In the genomic region with DNA sequence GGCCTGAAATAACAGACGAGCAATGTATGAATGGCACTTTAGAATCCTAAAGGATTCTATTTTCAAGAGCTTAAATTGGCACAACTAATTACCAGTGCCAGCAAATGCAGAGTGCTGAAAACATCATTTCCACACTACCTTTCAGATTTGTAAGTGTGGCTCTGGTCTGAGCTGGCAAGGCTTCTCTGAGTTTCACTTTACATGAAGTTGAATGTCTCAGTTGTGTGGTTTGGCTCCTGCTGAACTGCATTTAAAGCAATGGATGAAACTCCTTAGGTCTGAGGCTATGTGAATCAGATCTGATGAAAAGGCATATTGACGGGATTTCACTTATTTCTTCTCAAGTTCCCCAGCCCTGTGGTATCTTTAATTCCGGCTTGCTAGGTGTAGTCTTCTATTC, we compare ENCODE assay signal across 22 cellular contexts.
DNase-seq lines count a peak whose midpoint lies in the region; ATAC-seq and TF ChIP-seq lines count a peak whose summit lies in the region.
"Had no signal": no experiment of that assay in that cellular context is flagged by ENCODE, and none has a peak within 500 bp of the region (broad histone marks: within the 10 kb centered on the region; RNA-seq: fewer than 3 reads in every experiment).

No MANE protein-coding gene starts in this region.

- TF ChIP-seq RAD21 in IMR-90 (IDR thresholded peaks at IDR 0.05; ENCODE audit: low read length), result no peak

- no peaks in the 10 kb centered on the region for H4K20me1 ChIP-seq in IMR-90 (ENCODE audit: insufficient read depth, low read length)

- no TSS peak for BruUV-seq in IMR-90 (replicated peaks; lab: Mats Ljungman, UMichigan)

- no peak overlapping the region for H3K23ac ChIP-seq in IMR-90 (ENCODE audit: low read depth, low read length)

- no peak overlapping the region for H2AFZ ChIP-seq in IMR-90 (replicated peaks; ENCODE audit: low read length, poor library complexity)
- H2AFZ ChIP-seq: parathyroid adenoma had no signal

- H3K18ac ChIP-seq in IMR-90 (ENCODE audit: low read depth, low read length), result no peak overlapping the region

- H3K27me3 ChIP-seq in IMR-90 (ENCODE audit: control insufficient read depth, insufficient read depth, low read length), result no peaks in the 10 kb centered on the region
- H3K27me3 ChIP-seq in left lung, result no peaks in the 10 kb centered on the region

- no peak overlapping the region for H3K14ac ChIP-seq in IMR-90 (replicated peaks; ENCODE audit: low read depth, low read length)

- CTCF ChIA-PET in IMR-90 (lab: Yijun Ruan, JAX), result interaction anchor here (1.0 kb wide), 1 partner anchor 143 kb away, joined by 3 read pairs; no protein-coding TSS in a partner anchor
- CTCF ChIA-PET in GM10248 (lab: Yijun Ruan, JAX), result interaction anchor here (1.2 kb wide), 1 partner anchor 15 kb away, joined by 3 read pairs; no protein-coding TSS in a partner anchor

- DNase-seq in AG10803 (ENCODE audit: low read depth) (peak; percentile 82), IMR-90 (peak; percentile 48), astrocyte of the cerebellum (ENCODE audit: low read depth) (peak; percentile 70), left lung (no peak), GM10248 (ENCODE audit: extremely low spot score) (no peak)
- DNase-seq: activated CD4-positive, alpha-beta memory T cell treated with anti-CD3 and anti-CD28 coated beads, Interleukin-2, amount 10 ng/mL, durations not matched to agents 7 days and 5 days; CD4-positive, CD25-positive, alpha-beta regulatory T cell; hippocampal formation; kidney; naive B cell; NCI-H1092 treated with DMSO at 0.1 percent for 48 hours; NCI-H774; OCI-M1; SIG-M5; stimulated activated CD4-positive, alpha-beta T cell treated with anti-CD3 and anti-CD28 coated beads, Interleukin-4, amount 100 ng/mL, for 4 hours; T-helper 2 cell had no signal

- dilution Hi-C loops in IMR-90 (cut with HindIII; ENCODE audit: low sequenced_read_pairs, unreplicated experiment), result no loop called here

- ATAC-seq in IMR-90 (ENCODE audit: low read depth), result no peak
- peak; percentile 21 for ATAC-seq in left lung
- ATAC-seq in GM18498 (IDR thresholded peaks at IDR 0.05; ENCODE audit: unreplicated experiment), result no peak
- ATAC-seq in GM21528 (IDR thresholded peaks at IDR 0.05; ENCODE audit: low FRiP score, unreplicated experiment), result no peak
- no peak for ATAC-seq in GM21737 (IDR thresholded peaks at IDR 0.05; ENCODE audit: unreplicated experiment)
- ATAC-seq: WTC11 had no signal

- no peak overlapping the region for H3K4me2 ChIP-seq in IMR-90 (ENCODE audit: low read depth, low read length)
- H3K4me2 ChIP-seq: smooth muscle cell had no signal

- H2BK5ac ChIP-seq in IMR-90 (ENCODE audit: low read depth, low read length, poor library complexity, severe bottlenecking), result no peak overlapping the region

- H3K9ac ChIP-seq in IMR-90 (ENCODE audit: low read depth, low read length), result no peak overlapping the region
- H3K9ac ChIP-seq: parathyroid adenoma had no signal

- no peak overlapping the region for H2BK15ac ChIP-seq in IMR-90 (ENCODE audit: low read depth, low read length)

- no CpG with 5 or more reads among the region's 3 CpGs for WGBS in IMR-90 (ENCODE audit: extremely low coverage in 2 of 2, insufficient read length in 1 of 2), 2 experiments

- no peak overlapping the region for H2AK5ac ChIP-seq in IMR-90 (ENCODE audit: low read depth, low read length)

- H3K4me1 ChIP-seq in IMR-90 (ENCODE audit: control insufficient read depth, insufficient read depth, low read length), result no peaks in the 10 kb centered on the region
- H3K4me1 ChIP-seq in left lung, result no peaks in the 10 kb centered on the region
- H3K4me1 ChIP-seq: parathyroid adenoma had no signal

- H3K36me3 ChIP-seq in IMR-90 (ENCODE audit: control insufficient read depth, insufficient read depth, low read length), result no peaks in the 10 kb centered on the region
- H3K36me3 ChIP-seq in left lung, result no peaks in the 10 kb centered on the region

- H3K27ac ChIP-seq in IMR-90 (ENCODE audit: insufficient read depth, low read length) (no peak overlapping the region), left lung (no peak overlapping the region)
- H3K27ac ChIP-seq: parathyroid adenoma had no signal

- in situ Hi-C loops in IMR-90 (cut with MboI; ENCODE audit: low sequenced_read_pairs) (no loop called here), astrocyte of the cerebellum (cut with HindIII; ENCODE audit: low sequenced_read_pairs) (no loop called here)

- no peaks in the 10 kb centered on the region for H3K9me3 ChIP-seq in IMR-90 (ENCODE audit: control insufficient read depth, insufficient read depth, low read length)
- H3K9me3 ChIP-seq in left lung, result no peaks in the 10 kb centered on the region

- intact Hi-C loops in IMR-90 (cut with micrococcal nuclease), result no loop called here
- intact Hi-C loops in left lung (cut with DNase I), result no loop called here

- no peak overlapping the region for H2BK20ac ChIP-seq in IMR-90 (ENCODE audit: low read depth, low read length)

- H3K4ac ChIP-seq in IMR-90 (ENCODE audit: low read depth, low read length), result no peak overlapping the region

- H3K4me3 ChIP-seq in AG10803 (ENCODE audit: low read length) (no peak overlapping the region), IMR-90 (ENCODE audit: insufficient read depth, low read depth, low read length) (no peak overlapping the region), astrocyte of the cerebellum (ENCODE audit: low read depth, low read length) (no peak overlapping the region), left lung (no peak overlapping the region)
- H3K4me3 ChIP-seq: smooth muscle cell had no signal

- no peak for TF ChIP-seq POLR2A in IMR-90 (IDR thresholded peaks at IDR 0.05; ENCODE audit: low read depth, low read length)

- H2BK120ac ChIP-seq in IMR-90 (ENCODE audit: low read depth, low read length), result no peak overlapping the region

- POLR2A ChIA-PET in IMR-90 (lab: Charles Lee; ENCODE audit: unreplicated experiment), result no interaction called here
- POLR2A ChIA-PET in GM10248 (lab: Yijun Ruan, JAX), result no interaction called here

- H4K5ac ChIP-seq in IMR-90 (ENCODE audit: low read depth, low read length), result no peak overlapping the region

- H4K8ac ChIP-seq in IMR-90 (ENCODE audit: low read depth in 2 of 2, low read length in 2 of 2), result no peak overlapping the region

- H3K79me1 ChIP-seq in IMR-90 (ENCODE audit: low read depth in 1 of 2, low read length in 2 of 2), result no peaks in the 10 kb centered on the region

- H4K91ac ChIP-seq in IMR-90 (ENCODE audit: insufficient read depth, low read depth, low read length), result no peak overlapping the region

- H2AK9ac ChIP-seq in IMR-90 (replicated peaks; ENCODE audit: low read depth, low read length, poor library complexity), result no peak overlapping the region

- no peak for TF ChIP-seq CTCF in AG10803 (conservative IDR thresholded peaks at IDR 0.05; ENCODE audit: low read length)
- no peak for TF ChIP-seq CTCF in IMR-90 (conservative IDR thresholded peaks at IDR 0.05; ENCODE audit: low read depth, low read length)
- no peak for TF ChIP-seq CTCF in astrocyte of the cerebellum (IDR thresholded peaks at IDR 0.05; ENCODE audit: low read depth, low read length, missing control alignments)
- TF ChIP-seq CTCF in left lung (IDR thresholded peaks at IDR 0.05), result no peak
- no peak for TF ChIP-seq CTCF in GM10248 (IDR thresholded peaks at IDR 0.05; ENCODE audit: control extremely low read depth, extremely low read depth, low read depth, missing control alignments)

- no peak overlapping the region for H3K56ac ChIP-seq in IMR-90 (ENCODE audit: extremely low read depth, insufficient read depth, low read length)

- no peaks in the 10 kb centered on the region; the same call in 1 of the 2 replicates for H3K9me1 ChIP-seq in IMR-90 (ENCODE audit: insufficient read depth, low read length)

TF ChIP-seq in IMR-90, 13 proteins besides CTCF, POLR2A, EP300 and RAD21:
- TF ChIP-seq MAZ (IDR thresholded peaks at IDR 0.05; ENCODE audit: borderline replicate concordance, low read depth, low read length) (no peak), CEBPB (IDR thresholded peaks at IDR 0.05; ENCODE audit: low read depth, low read length) (no peak), MXI1 (IDR thresholded peaks at IDR 0.05; ENCODE audit: borderline replicate concordance, low read depth, low read length) (no peak), RCOR1 (IDR thresholded peaks at IDR 0.05; ENCODE audit: insufficient replicate concordance, low read length) (no peak)

Comparison
In these comparisons a context has a peak if more than half of its experiments do, and no peak if none do; other contexts are left out.
1. DNase-seq: peak in AG10803 (single experiment), IMR-90 (single experiment) and astrocyte of the cerebellum (single experiment); none in left lung (0 of 2) and GM10248 (single experiment).